ENCODE assay signal across 2 cellular contexts in genomic region chr14:34000396-34000795, GRCh38.
TF ChIP-seq lines count a peak whose summit lies in the region.

No MANE protein-coding gene starts in this region.

TF ChIP-seq in HepG2, 621 proteins besides CTCF, POLR2A, EP300 and RAD21 (continues in another document):
- TF ChIP-seq PHF20 (CRISPR knock-in tag; IDR thresholded peaks at IDR 0.05) (no peak), TOPORS (CRISPR knock-in tag; IDR thresholded peaks at IDR 0.05) (no peak), FOXJ3 (CRISPR knock-in tag; IDR thresholded peaks at IDR 0.05; ENCODE audit: borderline replicate concordance) (no peak), POLR2G (IDR thresholded peaks at IDR 0.05; ENCODE audit: low read depth, low read length) (no peak), HNF1A (IDR thresholded peaks at IDR 0.05; ENCODE audit: low read depth) (no peak), HNF1A (CRISPR knock-in tag; IDR thresholded peaks at IDR 0.05; ENCODE audit: borderline replicate concordance) (no peak), MXD3 (CRISPR knock-in tag; IDR thresholded peaks at IDR 0.05) (no peak), ZBTB46 (CRISPR knock-in tag; IDR thresholded peaks at IDR 0.05; ENCODE audit: borderline replicate concordance) (no peak), DDIT3 (CRISPR knock-in tag; IDR thresholded peaks at IDR 0.05) (no peak), ZHX2 (IDR thresholded peaks at IDR 0.05; ENCODE audit: low read depth) (no peak), ZHX2 (CRISPR knock-in tag; IDR thresholded peaks at IDR 0.05; ENCODE audit: borderline replicate concordance) (no peak)

TF ChIP-seq in K562, 482 proteins besides CTCF, POLR2A, EP300 and RAD21:
- TF ChIP-seq ZBTB26 (CRISPR knock-in tag; IDR thresholded peaks at IDR 0.05) (no peak), PKNOX1 (IDR thresholded peaks at IDR 0.05) (peak; percentile 6; the same call in 1 of the 2 replicates)
